ENCODE assay signal across 10 cellular contexts in the genomic region with DNA sequence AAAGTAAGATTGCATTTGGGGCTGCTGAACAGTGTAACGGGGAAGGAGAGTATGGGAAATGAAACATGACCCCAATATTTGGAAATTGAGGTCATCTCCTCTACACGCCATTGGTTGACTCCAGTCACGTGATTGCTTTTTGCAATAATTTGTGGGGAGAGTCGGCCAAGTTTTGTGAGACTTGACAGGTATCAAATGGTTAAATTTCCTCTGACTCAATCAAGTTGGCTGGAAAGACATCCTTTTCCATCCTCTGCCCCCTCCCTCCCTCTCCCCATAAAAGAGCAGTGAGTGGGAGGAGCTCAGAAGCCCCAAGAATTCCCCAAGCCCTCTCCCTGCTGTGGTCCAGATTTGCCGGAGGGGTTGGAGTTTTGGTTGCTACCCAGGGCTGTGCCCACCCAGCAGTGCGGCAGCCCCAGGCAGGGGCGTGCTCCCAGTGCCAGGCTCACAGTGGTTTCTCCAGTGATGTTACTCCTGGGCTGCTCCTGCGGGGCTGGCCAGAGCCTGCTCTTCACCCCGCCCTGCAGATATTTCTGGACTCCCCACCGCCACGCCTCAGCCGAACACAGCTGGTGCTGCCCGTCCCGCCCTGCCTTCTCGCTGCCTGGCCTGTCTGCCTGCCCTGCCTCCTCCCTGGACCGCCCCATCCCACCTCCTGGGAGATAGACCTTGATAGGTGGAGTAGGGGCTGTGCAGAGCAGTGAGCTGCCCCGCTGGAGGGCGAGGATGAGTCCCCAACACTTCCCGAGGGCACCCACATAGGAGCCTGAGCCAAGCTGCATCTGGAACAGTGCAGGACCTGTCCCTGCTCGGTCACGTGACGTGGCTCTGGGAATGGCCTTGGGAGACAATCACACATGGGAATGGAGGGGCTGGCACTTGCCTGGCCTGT. TPM values are rescaled to one million over a fixed set of nuclear protein-coding genes. Genes with fewer than 3 reads are reported as not detected.
DNase-seq lines count a peak whose midpoint lies in the region; ATAC-seq, FAIRE-seq and TF ChIP-seq lines count a peak whose summit lies in the region.
"Had no signal": no experiment of that assay in that cellular context is flagged by ENCODE, and none has a peak within 500 bp of the region (broad histone marks: within the 10 kb centered on the region; RNA-seq: fewer than 3 reads in every experiment).

No MANE protein-coding gene starts in this region.

- H3K79me2 ChIP-seq in fibroblast of lung (ENCODE audit: control insufficient read depth, insufficient read depth, low read length): peaks cover 55% of the 10 kb centered on the region

- no peaks in the 10 kb centered on the region for H3K9me3 ChIP-seq in fibroblast of lung (ENCODE audit: control insufficient read depth, insufficient read depth, low read depth, low read length)

- H3K27ac ChIP-seq in fibroblast of lung (ENCODE audit: insufficient read depth, low read length): peak overlapping the region; percentile 71

- H3K4me3 ChIP-seq in AG09309 (ENCODE audit: control insufficient read depth, low read depth, low read length) (peak overlapping the region; percentile 52), fibroblast of lung (replicated peaks in 1 of 4; ENCODE audit: control extremely low read depth in 1 of 4, insufficient read depth in 1 of 4, low read depth in 3 of 4, low read length in 4 of 4) (peak overlapping the region; percentile 29 to 67 (median 46))

- peaks cover 0 to 3% of the 10 kb centered on the region in 2 donors for H3K27me3 Mint-ChIP-seq in natural killer cell treated with Interleukin-12 subunit alpha and Interleukin-12 subunit beta and Interleukin-15 and Interleukin-18, amount 100 ng/mL, for 72 hours

- peak; percentile 98 for DNase-seq in AG09309 (ENCODE audit: low read depth)
- peak; percentile 36 for DNase-seq in RCC 7860 (ENCODE audit: low spot score)
- DNase-seq in fibroblast of lung (ENCODE audit: low read depth in 2 of 2): peak; percentile 98 to 100
- DNase-seq in non-pigmented ciliary epithelial cell (ENCODE audit: low read depth): peak; percentile 95
- no peak for DNase-seq in natural killer cell treated with Interleukin-12 subunit alpha and Interleukin-12 subunit beta and Interleukin-15 and Interleukin-18, amount 100 ng/mL, for 72 hours (ENCODE audit: low spot score)
- DNase-seq in activated naive CD4-positive, alpha-beta T cell treated with Interleukin-2 at 50 U/mL for 16 hours: no peak
- DNase-seq in NCI-H2029 (lab: John Stamatoyannopoulos, UW): no peak
- DNase-seq: activated CD4-positive, alpha-beta T cell treated with anti-CD3 and anti-CD28 coated beads, Interleukin-2, amount 10 ng/mL, durations not matched to agents 7 days and 5 days; DND-41 had no signal

- H3K27ac Mint-ChIP-seq in natural killer cell treated with Interleukin-12 subunit alpha and Interleukin-12 subunit beta and Interleukin-15 and Interleukin-18, amount 100 ng/mL, for 72 hours: no peak overlapping the region

- no peak for FAIRE-seq in RCC 7860 (lab: Jason Lieb, UNC)

- TF ChIP-seq CTCF in AG09309 (IDR thresholded peaks at IDR 0.05; ENCODE audit: control insufficient read depth, insufficient read depth, low read depth, low read length, missing control alignments) (no peak), fibroblast of lung (conservative IDR thresholded peaks at IDR 0.05 in 1 of 2, IDR thresholded peaks at IDR 0.05 in 1 of 2; ENCODE audit: low read depth in 1 of 2, low read length in 2 of 2) (no peak)

- H3K9me3 Mint-ChIP-seq in natural killer cell treated with Interleukin-12 subunit alpha and Interleukin-12 subunit beta and Interleukin-15 and Interleukin-18, amount 100 ng/mL, for 72 hours: no peaks in the 10 kb centered on the region
- H3K9me3 Mint-ChIP-seq: activated CD4-positive, alpha-beta T cell treated with anti-CD3 and anti-CD28 coated beads, Interleukin-2, amount 10 ng/mL, durations not matched to agents 7 days and 5 days had no signal

- peaks cover 30% of the 10 kb centered on the region for H3K4me1 ChIP-seq in fibroblast of lung (ENCODE audit: control insufficient read depth, extremely low read depth, insufficient read depth, low read length)

- H3K36me3 ChIP-seq in fibroblast of lung (ENCODE audit: control insufficient read depth, insufficient read depth, low read length): peaks cover 13% of the 10 kb centered on the region

- H3K9ac ChIP-seq in fibroblast of lung (ENCODE audit: insufficient read depth, low read length): peak overlapping the region; percentile 55

- ATAC-seq in natural killer cell treated with Interleukin-12 subunit alpha and Interleukin-12 subunit beta and Interleukin-15 and Interleukin-18, amount 100 ng/mL, for 72 hours: no peak
- no peak for ATAC-seq in HG03520 (IDR thresholded peaks at IDR 0.05; ENCODE audit: unreplicated experiment)

- peaks cover 4% of the 10 kb centered on the region for H4K20me1 ChIP-seq in fibroblast of lung (ENCODE audit: control insufficient read depth, extremely low read depth, insufficient read depth, low read length)

- H3K4me1 Mint-ChIP-seq in natural killer cell treated with Interleukin-12 subunit alpha and Interleukin-12 subunit beta and Interleukin-15 and Interleukin-18, amount 100 ng/mL, for 72 hours (ENCODE audit: low read depth in 2 of 2): peaks cover 0 to 6% of the 10 kb centered on the region in 2 donors
- H3K4me1 Mint-ChIP-seq: activated CD4-positive, alpha-beta T cell treated with anti-CD3 and anti-CD28 coated beads, Interleukin-2, amount 10 ng/mL, durations not matched to agents 7 days and 5 days had no signal

- H3K36me3 Mint-ChIP-seq in natural killer cell treated with Interleukin-12 subunit alpha and Interleukin-12 subunit beta and Interleukin-15 and Interleukin-18, amount 100 ng/mL, for 72 hours: no peaks in the 10 kb centered on the region

- H2AFZ ChIP-seq in fibroblast of lung (ENCODE audit: low read length): no peak overlapping the region

- no peaks in the 10 kb centered on the region for H3K27me3 ChIP-seq in fibroblast of lung (ENCODE audit: control insufficient read depth, insufficient read depth, low read length)

- peak overlapping the region; percentile 95 for H3K4me2 ChIP-seq in fibroblast of lung (ENCODE audit: extremely low read depth, insufficient read depth, low read length)

- H3K4me3 Mint-ChIP-seq in natural killer cell treated with Interleukin-12 subunit alpha and Interleukin-12 subunit beta and Interleukin-15 and Interleukin-18, amount 100 ng/mL, for 72 hours: no peak overlapping the region
- H3K4me3 Mint-ChIP-seq: activated CD4-positive, alpha-beta T cell treated with anti-CD3 and anti-CD28 coated beads, Interleukin-2, amount 10 ng/mL, durations not matched to agents 7 days and 5 days had no signal

RNA-seq across cellular contexts. Expression of a gene that starts 3.4 kb away (rescaled TPM):
- 63.7 and 72.8 TPM in 2 replicates for total RNA-seq in fibroblast of lung
- 83.9 and 109 TPM in 2 replicates for polyA plus RNA-seq in fibroblast of lung
- 164 and 250 TPM in 2 replicates for polyA plus RNA-seq in fibroblast of lung (2012)
- 171 and 250 TPM in 2 replicates for polyA minus RNA-seq in fibroblast of lung (ENCODE audit: low replicate concordance)
- not detected for total RNA-seq in natural killer cell treated with Interleukin-12 subunit alpha and Interleukin-12 subunit beta and Interleukin-15 and Interleukin-18, amount 100 ng/mL, for 72 hours

Comparison
In these comparisons a context has a peak if more than half of its experiments do, and no peak if none do; other contexts are left out.
1. DNase-seq: peak in AG09309 (single experiment), RCC 7860 (single experiment), fibroblast of lung (2 of 2) and non-pigmented ciliary epithelial cell (single experiment); none in natural killer cell treated with Interleukin-12 subunit alpha and Interleukin-12 subunit beta and Interleukin-15 and Interleukin-18, amount 100 ng/mL, for 72 hours (single experiment), activated naive CD4-positive, alpha-beta T cell treated with Interleukin-2 at 50 U/mL for 16 hours (single experiment) and NCI-H2029 (single experiment).
2. RNA of a gene that starts 3.4 kb away (total RNA-seq): 63.7 to 72.8 TPM in fibroblast of lung; not detected in natural killer cell treated with Interleukin-12 subunit alpha and Interleukin-12 subunit beta and Interleukin-15 and Interleukin-18, amount 100 ng/mL, for 72 hours; every median in the first group is over 10 times any median in the second.